In genomic region chr1:21840981-21841380, GRCh38 we compare ENCODE assay signal across 17 cellular contexts. TPM values are rescaled to one million over a fixed set of nuclear protein-coding genes. Genes with fewer than 3 reads are reported as not detected.
DNase-seq lines count a peak whose midpoint lies in the region; ATAC-seq and TF ChIP-seq lines count a peak whose summit lies in the region.
"Had no signal": no experiment of that assay in that cellular context is flagged by ENCODE, and none has a peak within 500 bp of the region (broad histone marks: within the 10 kb centered on the region; RNA-seq: fewer than 3 reads in every experiment).

No MANE protein-coding gene starts in this region.

- H3F3A ChIP-seq in GM23338 (replicated peaks; ENCODE audit: low read depth) = no peaks in the 10 kb centered on the region

- H3K9me3 ChIP-seq in HEK293 (ENCODE audit: control insufficient read depth, insufficient read depth, low read depth, low read length) = no peaks in the 10 kb centered on the region
- H3K9me3 ChIP-seq: HAP-1 had no signal

- H3K27ac ChIP-seq in GM23338 (ENCODE audit: low read depth) = no peak overlapping the region
- H3K27ac ChIP-seq in HEK293 (ENCODE audit: extremely low read depth, low read depth, low read length) = no peak overlapping the region

- H3K27ac Mint-ChIP-seq in GM23338 = no peak overlapping the region
- H3K27ac Mint-ChIP-seq in endothelial cell (ENCODE audit: unreplicated experiment) = no peak overlapping the region
- H3K27ac Mint-ChIP-seq: CD4-positive, alpha-beta memory T cell had no signal

- POLR2A ChIA-PET in HEK293 (lab: Yijun Ruan, JAX) = no interaction called here

- H3K27me3 ChIP-seq in GM23338 (ENCODE audit: insufficient read depth) = no peaks in the 10 kb centered on the region

- peaks cover 32% of the 10 kb centered on the region for H3K36me3 Mint-ChIP-seq in GM23338 (ENCODE audit: low read depth)
- peaks cover 45% of the 10 kb centered on the region for H3K36me3 Mint-ChIP-seq in endothelial cell (ENCODE audit: low read depth, unreplicated experiment)
- H3K36me3 Mint-ChIP-seq: CD4-positive, alpha-beta memory T cell had no signal

- H3K36me3 ChIP-seq in GM23338 (ENCODE audit: insufficient read depth) = no peaks in the 10 kb centered on the region
- H3K36me3 ChIP-seq in HEK293 (ENCODE audit: control insufficient read depth in 2 of 2, insufficient read depth in 1 of 2, low read length in 2 of 2) = peaks cover 0 to 59% of the 10 kb centered on the region in 2 experiments; a peak in 2 of 3 replicates

- no peaks in the 10 kb centered on the region for H3K79me2 ChIP-seq in GM23338 (replicated peaks; ENCODE audit: insufficient read depth)

- no peaks in the 10 kb centered on the region for H3K9me2 ChIP-seq in GM23338 (ENCODE audit: insufficient read depth)

- no peak overlapping the region for H3K4me3 ChIP-seq in GM23338
- no peak overlapping the region for H3K4me3 ChIP-seq in HEK293 (ENCODE audit: low read depth, low read length)
- H3K4me3 ChIP-seq: HAP-1 had no signal

- no peak overlapping the region for H3K4me3 Mint-ChIP-seq in GM23338
- H3K4me3 Mint-ChIP-seq in endothelial cell (ENCODE audit: unreplicated experiment) = peak overlapping the region; percentile 72
- H3K4me3 Mint-ChIP-seq: CD4-positive, alpha-beta memory T cell had no signal

- ATAC-seq in GM23338 (peak; percentile 27; the same call in 1 of the 3 replicates), GM21447 (IDR thresholded peaks at IDR 0.05; ENCODE audit: unreplicated experiment) (no peak)

- no peaks in the 10 kb centered on the region for H4K20me1 ChIP-seq in GM23338 (replicated peaks; ENCODE audit: insufficient read depth)

- H3K4me1 ChIP-seq in GM23338 (ENCODE audit: insufficient read depth) (no peaks in the 10 kb centered on the region), HEK293 (ENCODE audit: control insufficient read depth, insufficient read depth, low read length) (no peaks in the 10 kb centered on the region)
- H3K4me1 ChIP-seq: HAP-1 had no signal

- H3K4me2 ChIP-seq in GM23338 = no peak overlapping the region

- no peaks in the 10 kb centered on the region for H3K4me1 Mint-ChIP-seq in GM23338
- no peaks in the 10 kb centered on the region for H3K4me1 Mint-ChIP-seq in endothelial cell (ENCODE audit: unreplicated experiment)
- H3K4me1 Mint-ChIP-seq: CD4-positive, alpha-beta memory T cell had no signal

- no peak overlapping the region for H2AFZ ChIP-seq in GM23338

- CTCF ChIA-PET in HEK293 (lab: Yijun Ruan, JAX) = interaction anchor here (0.7 kb wide), 1 partner anchor 80 kb away, joined by 3 read pairs; no protein-coding TSS in a partner anchor

- DNase-seq in GM23338 (ENCODE audit: low spot score) = no peak
- no peak for DNase-seq in endothelial cell (ENCODE audit: low spot score)
- DNase-seq in DMS 273 treated with DMSO at 0.1 percent for 48 hours (lab: John Stamatoyannopoulos, UW) = no peak
- DNase-seq in KG1 (lab: John Stamatoyannopoulos, UW) = no peak
- DNase-seq: C1 segment of cervical spinal cord; Calu3; CD4-positive, alpha-beta memory T cell; COR-L47; DMS153; DND-41; GOT3 had no signal

- H3K9me3 Mint-ChIP-seq in GM23338 (no peaks in the 10 kb centered on the region), endothelial cell (ENCODE audit: unreplicated experiment) (no peaks in the 10 kb centered on the region)
- H3K9me3 Mint-ChIP-seq: CD4-positive, alpha-beta memory T cell had no signal

- TF ChIP-seq CTCF in GM23338 (conservative IDR thresholded peaks at IDR 0.05; ENCODE audit: low read depth in 2 of 2) (0 out of 4 replicates have a peak, but pooled peaks of 1 of the 2 experiments have one; percentile 1), HEK293 (tag by site-specific recombination; IDR thresholded peaks at IDR 0.05) (no peak), endothelial cell (IDR thresholded peaks at IDR 0.05; ENCODE audit: unreplicated experiment) (no peak)

- H3K27me3 Mint-ChIP-seq in GM23338 (ENCODE audit: insufficient read depth, low read depth, poor library complexity) (peaks cover 6% of the 10 kb centered on the region), endothelial cell (ENCODE audit: unreplicated experiment) (peaks cover 34% of the 10 kb centered on the region)
- H3K27me3 Mint-ChIP-seq: CD4-positive, alpha-beta memory T cell had no signal

TF ChIP-seq in GM23338, 12 proteins besides CTCF, POLR2A, EP300 and RAD21 (continues in another document):
- TF ChIP-seq ETS1 (IDR thresholded peaks at IDR 0.05) (no peak), EZH2 (IDR thresholded peaks at IDR 0.05; ENCODE audit: low read depth, unreplicated experiment) (no peak), REST (IDR thresholded peaks at IDR 0.05; ENCODE audit: unreplicated experiment) (no peak), POLR2AphosphoS5 (IDR thresholded peaks at IDR 0.05; ENCODE audit: low read depth) (no peak)

TF ChIP-seq in HEK293, 187 proteins besides CTCF, POLR2A, EP300 and RAD21:
- TF ChIP-seq RBAK (tag by site-specific recombination; IDR thresholded peaks at IDR 0.05) (no peak), ZNF366 (tag by site-specific recombination; conservative IDR thresholded peaks at IDR 0.05) (peak; percentile 4; the same call in 1 of the 2 replicates)
TF ChIP-seq in HEK293: peak in this region for 1.

RNA-seq across cellular contexts. Expression of gene LDLRAD2, which starts 28.9 kb away (rescaled TPM):
- total RNA-seq in GM23338 (2014; rRNA removed; shearing (Covaris generic)) = 0.31 and 1.6 TPM in 2 replicates
- polyA plus RNA-seq in GM23338 (2016; fragmentation: Nextera tagmentation; extraction: Ambion mirVana) = 5.8 and 11.3 TPM in 2 replicates
- 1.3 TPM for total RNA-seq in endothelial cell (ENCODE audit: unreplicated experiment)
- total RNA-seq: A172; A673; Calu3; CD4-positive, alpha-beta memory T cell had no signal
- polyA plus RNA-seq: BJ; CD4-positive, alpha-beta memory T cell had no signal

RNA-seq across cellular contexts. Expression of gene USP48, which starts 58.0 kb away (rescaled TPM):
- total RNA-seq in GM23338 (2014; rRNA removed; shearing (Covaris generic)) = 85.9 and 114 TPM in 2 replicates
- 144 and 151 TPM in 2 replicates for polyA plus RNA-seq in GM23338 (2016; fragmentation: Nextera tagmentation; extraction: Ambion mirVana)
- 57.9 TPM for total RNA-seq in endothelial cell (ENCODE audit: unreplicated experiment)
